In genomic region chrX:10110984-10111363, GRCh38 we compare ENCODE assay signal across 8 cellular contexts. TPM values are rescaled to one million over a fixed set of nuclear protein-coding genes. Genes with fewer than 3 reads are reported as not detected.
DNase-seq lines count a peak whose midpoint lies in the region; ATAC-seq and TF ChIP-seq lines count a peak whose summit lies in the region.

No MANE protein-coding gene starts in this region.

- intact Hi-C loops in dendritic cell treated with granulocyte-macrophage colony-stimulating factor and Interleukin-4, amounts not matched to agents 40 ng/mL and 50 ng/mL, for 4 days (cut with micrococcal nuclease), result no loop called here
- intact Hi-C loops in ascending aorta (cut with DNase I), result no loop called here

- ATAC-seq in GM21717 (IDR thresholded peaks at IDR 0.05; ENCODE audit: unreplicated experiment) (peak; percentile 54), HG03342 (IDR thresholded peaks at IDR 0.05; ENCODE audit: unreplicated experiment) (no peak), HG03571 (IDR thresholded peaks at IDR 0.05; ENCODE audit: unreplicated experiment) (no peak)

- no peak for TF ChIP-seq CTCF in ascending aorta (IDR thresholded peaks at IDR 0.05)

- DNase-seq in T-helper 2 cell (peak in 4 of 5 experiments; percentile 39 to 86 (median 62)), ascending aorta (ENCODE audit: low spot score in 2 of 2) (no peak), UCSD-AML1 (lab: John Stamatoyannopoulos, UW; ENCODE audit: unreplicated experiment) (no peak)
- DNase-seq in stimulated activated CD4-positive, alpha-beta T cell treated with anti-CD3 and anti-CD28 coated beads, TNF-alpha, amount 100 ng/mL, for 1 hour (ENCODE audit: low read depth in 3 of 3, low spot score in 1 of 3), result peak; percentile 4 to 42 (median 13)

- peaks cover 21% of the 10 kb centered on the region for H3K36me3 Mint-ChIP-seq in dendritic cell treated with granulocyte-macrophage colony-stimulating factor and Interleukin-4, amounts not matched to agents 40 ng/mL and 50 ng/mL, for 4 days (ENCODE audit: low read depth)

- H3K4me3 ChIP-seq in ascending aorta, result no peak overlapping the region

- H3K27me3 ChIP-seq in ascending aorta, result no peaks in the 10 kb centered on the region

- H3K27ac ChIP-seq in ascending aorta, result no peak overlapping the region

- H3K36me3 ChIP-seq in ascending aorta, result peaks cover 0 to 4% of the 10 kb centered on the region in 2 donors

- no peaks in the 10 kb centered on the region for H3K9me3 ChIP-seq in ascending aorta

- H3K27ac Mint-ChIP-seq in dendritic cell treated with granulocyte-macrophage colony-stimulating factor and Interleukin-4, amounts not matched to agents 40 ng/mL and 50 ng/mL, for 4 days, result peak overlapping the region; percentile 76

- H3K4me1 ChIP-seq in ascending aorta, result no peaks in the 10 kb centered on the region

- peaks cover 33% of the 10 kb centered on the region for H3K4me1 Mint-ChIP-seq in dendritic cell treated with granulocyte-macrophage colony-stimulating factor and Interleukin-4, amounts not matched to agents 40 ng/mL and 50 ng/mL, for 4 days (ENCODE audit: low read depth)

- H3K9me3 Mint-ChIP-seq in dendritic cell treated with granulocyte-macrophage colony-stimulating factor and Interleukin-4, amounts not matched to agents 40 ng/mL and 50 ng/mL, for 4 days, result no peaks in the 10 kb centered on the region

- peaks cover 2% of the 10 kb centered on the region for H3K27me3 Mint-ChIP-seq in dendritic cell treated with granulocyte-macrophage colony-stimulating factor and Interleukin-4, amounts not matched to agents 40 ng/mL and 50 ng/mL, for 4 days

- peak overlapping the region; percentile 32 for H3K4me3 Mint-ChIP-seq in dendritic cell treated with granulocyte-macrophage colony-stimulating factor and Interleukin-4, amounts not matched to agents 40 ng/mL and 50 ng/mL, for 4 days

RNA-seq across cellular contexts. Expression of gene CLCN4, which starts 45.8 kb away (rescaled TPM):
- total RNA-seq in ascending aorta, result 4.4 TPM

Comparison
In these comparisons a context has a peak if more than half of its experiments do, and no peak if none do; other contexts are left out.
1. DNase-seq: peak in T-helper 2 cell (4 of 5) and stimulated activated CD4-positive, alpha-beta T cell treated with anti-CD3 and anti-CD28 coated beads, TNF-alpha, amount 100 ng/mL, for 1 hour (3 of 3); none in ascending aorta (0 of 2) and UCSD-AML1 (single experiment).